In the genomic region with DNA sequence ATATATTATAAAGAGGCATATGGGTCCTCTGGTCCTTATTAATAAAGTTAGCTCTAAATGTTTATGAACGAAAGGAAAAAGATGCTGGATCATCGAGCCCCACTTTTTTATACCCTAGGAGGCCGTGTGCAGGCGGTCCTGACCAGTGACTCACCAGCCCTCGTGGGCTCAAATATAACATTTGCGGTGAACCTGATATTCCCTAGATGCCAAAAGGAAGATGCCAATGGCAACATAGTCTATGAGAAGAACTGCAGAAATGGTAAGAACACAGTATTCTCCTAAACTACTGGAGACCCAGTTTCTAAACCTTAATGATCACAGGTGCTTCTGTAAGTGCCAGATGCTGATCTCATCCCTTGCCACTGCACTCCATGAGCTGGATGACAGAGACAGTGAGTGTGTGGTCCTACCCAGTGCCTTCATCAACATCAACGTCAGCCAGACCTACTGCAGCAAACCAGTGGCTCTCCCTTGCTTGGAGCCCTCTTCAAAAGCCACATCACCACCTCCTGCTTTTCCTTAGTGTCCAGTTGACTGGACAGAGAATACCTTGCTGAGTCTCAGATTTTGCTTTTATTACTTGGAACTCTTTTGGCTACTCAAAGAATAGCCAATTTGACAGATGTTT, we compare ENCODE assay signal across 20 cellular contexts. TPM values are rescaled to one million over a fixed set of nuclear protein-coding genes. Genes with fewer than 3 reads are reported as not detected.
"Had no signal": no experiment of that assay in that cellular context is flagged by ENCODE, and none has a peak within 500 bp of the region (broad histone marks: within the 10 kb centered on the region; RNA-seq: fewer than 3 reads in every experiment).

No MANE protein-coding gene starts in this region.

- H2AFZ ChIP-seq: parathyroid adenoma had no signal

- H3K9me3 ChIP-seq: breast epithelium, esophagus squamous epithelium, tibial artery had no signal

- H3K4me1 ChIP-seq: breast epithelium, parathyroid adenoma had no signal

- H3K4me3 Mint-ChIP-seq: activated CD8-positive, alpha-beta memory T cell treated with anti-CD3 and anti-CD28 coated beads, Interleukin-2, amount 10 ng/mL, durations not matched to agents 7 days and 5 days; activated T-cell treated with anti-CD3 and anti-CD28 coated beads, Interleukin-2, amount 50 U/mL, for 24 hours; neural crest cell; stimulated activated effector memory CD8-positive, alpha-beta T cell treated with anti-CD3 and anti-CD28 coated beads, Interleukin-12 subunit alpha, Interleukin-12 subunit beta, amount 100 ng/mL, for 72 hours; T-helper 17 cell had no signal

- H3K27me3 ChIP-seq: breast epithelium, tibial artery had no signal

- H3K4me1 Mint-ChIP-seq: activated CD8-positive, alpha-beta memory T cell treated with anti-CD3 and anti-CD28 coated beads, Interleukin-2, amount 10 ng/mL, durations not matched to agents 7 days and 5 days; neural crest cell; stimulated activated effector memory CD8-positive, alpha-beta T cell treated with anti-CD3 and anti-CD28 coated beads, Interleukin-12 subunit alpha, Interleukin-12 subunit beta, amount 100 ng/mL, for 72 hours; T-helper 17 cell had no signal

- H3K9ac ChIP-seq: parathyroid adenoma had no signal

- H3K79me2 ChIP-seq: parathyroid adenoma had no signal

- DNase-seq: activated CD4-positive, alpha-beta T cell treated with anti-CD3 and anti-CD28 coated beads for 1 hour; activated CD4-positive, alpha-beta T cell treated with anti-CD3 and anti-CD28 coated beads, Interleukin-2, amount 50 U/mL, for 48 hours; activated CD8-positive, alpha-beta memory T cell treated with anti-CD3 and anti-CD28 coated beads, Interleukin-2, amount 10 ng/mL, durations not matched to agents 7 days and 5 days; activated effector memory CD4-positive, alpha-beta T cell treated with Interleukin-2 at 50 U/mL for 16 hours; activated T-cell treated with anti-CD3 and anti-CD28 coated beads, Interleukin-2, amount 50 U/mL, for 24 hours; amniotic stem cell; dorsolateral prefrontal cortex; esophagus squamous epithelium; foreskin melanocyte; heart right ventricle; kidney; left ventricle myocardium superior; T-helper 17 cell; tibial artery had no signal

- H3K27ac ChIP-seq: breast epithelium, dorsolateral prefrontal cortex, esophagus squamous epithelium, heart right ventricle, parathyroid adenoma, skin epidermis, tibial artery had no signal

- H3K9me3 Mint-ChIP-seq: stimulated activated effector memory CD8-positive, alpha-beta T cell treated with anti-CD3 and anti-CD28 coated beads, Interleukin-12 subunit alpha, Interleukin-12 subunit beta, amount 100 ng/mL, for 72 hours had no signal

- H3K36me3 Mint-ChIP-seq: activated CD8-positive, alpha-beta memory T cell treated with anti-CD3 and anti-CD28 coated beads, Interleukin-2, amount 10 ng/mL, durations not matched to agents 7 days and 5 days; stimulated activated effector memory CD8-positive, alpha-beta T cell treated with anti-CD3 and anti-CD28 coated beads, Interleukin-12 subunit alpha, Interleukin-12 subunit beta, amount 100 ng/mL, for 72 hours had no signal

- H3K27ac Mint-ChIP-seq: activated CD8-positive, alpha-beta memory T cell treated with anti-CD3 and anti-CD28 coated beads, Interleukin-2, amount 10 ng/mL, durations not matched to agents 7 days and 5 days; activated naive CD4-positive, alpha-beta T cell treated with anti-CD3 and anti-CD28 coated beads, Interleukin-2, amount 50 U/mL, for 72 hours; activated T-cell treated with anti-CD3 and anti-CD28 coated beads, Interleukin-2, amount 50 U/mL, for 24 hours; stimulated activated effector memory CD8-positive, alpha-beta T cell treated with anti-CD3 and anti-CD28 coated beads, Interleukin-12 subunit alpha, Interleukin-12 subunit beta, amount 100 ng/mL, for 72 hours; T-helper 17 cell had no signal

- H3K4me3 ChIP-seq: breast epithelium, dorsolateral prefrontal cortex, esophagus squamous epithelium, heart right ventricle, skin epidermis, tibial artery had no signal

- ATAC-seq: activated CD8-positive, alpha-beta memory T cell treated with anti-CD3 and anti-CD28 coated beads, Interleukin-2, amount 10 ng/mL, durations not matched to agents 7 days and 5 days; activated naive CD4-positive, alpha-beta T cell treated with anti-CD3 and anti-CD28 coated beads, Interleukin-2, amount 50 U/mL, for 72 hours; heart right ventricle; left ventricle myocardium superior; stimulated activated effector memory CD8-positive, alpha-beta T cell treated with anti-CD3 and anti-CD28 coated beads, Interleukin-12 subunit alpha, Interleukin-12 subunit beta, amount 100 ng/mL, for 72 hours; T-helper 17 cell had no signal

RNA-seq across cellular contexts. Expression of a gene that starts 7.6 kb away (rescaled TPM):
- total RNA-seq: neural crest cell, T-helper 17 cell had no signal
